8 cellular contexts compared by ENCODE assay signal in genomic region chr11:119101759-119102423, GRCh38. TPM values are rescaled to one million over a fixed set of nuclear protein-coding genes. Genes with fewer than 3 reads are reported as not detected.
DNase-seq lines count a peak whose midpoint lies in the region; ATAC-seq, FAIRE-seq and TF ChIP-seq lines count a peak whose summit lies in the region.

DPAGT1 (minus strand) TSS chr11:119101853; CDS start chr11:119101655, 198 bp downstream.

- peak within 1 kb of the TSS; percentile 88 to 99 (median 98) for H3K4me3 Mint-ChIP-seq in CD8-positive, alpha-beta memory T cell
- H3K4me3 Mint-ChIP-seq in endodermal cell, result peak within 1 kb of the TSS; percentile 87

- H3K4me2 ChIP-seq in mesenchymal stem cell (ENCODE audit: low read length, poor library complexity, severe bottlenecking), result peak within 1 kb of the TSS; percentile 79

- H4K91ac ChIP-seq in mesenchymal stem cell (ENCODE audit: low read length), result peak within 1 kb of the TSS; percentile 9

- H3K27me3 Mint-ChIP-seq in CD8-positive, alpha-beta memory T cell, result no peaks in the 10 kb centered on the region
- peaks cover 5% of the 10 kb centered on the region for H3K27me3 Mint-ChIP-seq in endodermal cell (ENCODE audit: insufficient read depth)

- peak within 1 kb of the TSS; percentile 95 for H3K27ac ChIP-seq in CD8-positive, alpha-beta memory T cell (ENCODE audit: low read depth, low read length)
- peak within 1 kb of the TSS; percentile 85 for H3K27ac ChIP-seq in endodermal cell (ENCODE audit: low read depth, low read length)
- peak within 1 kb of the TSS; percentile 84 for H3K27ac ChIP-seq in mesenchymal stem cell (ENCODE audit: low read length, poor library complexity, severe bottlenecking)

- peaks cover 0 to 35% (median 14%) of the 10 kb centered on the region in 3 donors for H3K36me3 Mint-ChIP-seq in CD8-positive, alpha-beta memory T cell
- peaks cover 25% of the 10 kb centered on the region for H3K36me3 Mint-ChIP-seq in endodermal cell (ENCODE audit: low read depth)

- no peak for TF ChIP-seq CTCF in endodermal cell (conservative IDR thresholded peaks at IDR 0.05)

- H2BK5ac ChIP-seq in mesenchymal stem cell (ENCODE audit: low read depth, low read length, poor library complexity, severe bottlenecking), result peak within 1 kb of the TSS; percentile 67

- peak; percentile 73 for FAIRE-seq in HTR-8/SVneo (lab: Jason Lieb, UNC)

- H3K4me3 ChIP-seq in CD8-positive, alpha-beta memory T cell (ENCODE audit: low read length), result peak within 1 kb of the TSS; percentile 97
- H3K4me3 ChIP-seq in NT2/D1 (ENCODE audit: insufficient read length, low read depth), result peak within 1 kb of the TSS; percentile 78
- peak within 1 kb of the TSS; percentile 89 for H3K4me3 ChIP-seq in endodermal cell (ENCODE audit: low read length)
- H3K4me3 ChIP-seq in mesenchymal stem cell (ENCODE audit: insufficient read depth in 1 of 2, low read depth in 1 of 2, low read length in 2 of 2), result peak within 1 kb of the TSS; percentile 65 to 95

- peak within 1 kb of the TSS in 1 of 2 experiments; percentile 49 for H2BK12ac ChIP-seq in mesenchymal stem cell (ENCODE audit: low read length in 2 of 2)

- peak within 1 kb of the TSS; percentile 23 for H2AK5ac ChIP-seq in mesenchymal stem cell (ENCODE audit: low read length, severe bottlenecking)

- H3K14ac ChIP-seq in mesenchymal stem cell (ENCODE audit: low read length in 2 of 2), result peak within 1 kb of the TSS in 1 of 2 experiments; percentile 5

- peak within 1 kb of the TSS in 1 of 2 experiments; percentile 10 for H3K23ac ChIP-seq in mesenchymal stem cell (ENCODE audit: low read length in 2 of 2)

- H2BK15ac ChIP-seq in mesenchymal stem cell (ENCODE audit: low read depth, poor library complexity, severe bottlenecking), result peak within 1 kb of the TSS; percentile 8

- peaks cover 41 to 66% (median 61%) of the 10 kb centered on the region in 3 donors for H3K4me1 Mint-ChIP-seq in CD8-positive, alpha-beta memory T cell
- H3K4me1 Mint-ChIP-seq in endodermal cell, result peaks cover 30% of the 10 kb centered on the region

- H3K27me3 ChIP-seq in CD8-positive, alpha-beta memory T cell (ENCODE audit: insufficient read depth, low read length, poor library complexity, severe bottlenecking), result no peaks in the 10 kb centered on the region
- H3K27me3 ChIP-seq in NT2/D1 (ENCODE audit: insufficient read depth, insufficient read length) (no peaks in the 10 kb centered on the region), endodermal cell (ENCODE audit: control insufficient read depth, insufficient read depth, low read length, poor library complexity, severe bottlenecking) (no peaks in the 10 kb centered on the region), mesenchymal stem cell (ENCODE audit: control insufficient read depth in 1 of 2, insufficient read depth in 1 of 2, low read length in 2 of 2) (no peaks in the 10 kb centered on the region)

- peak; percentile 65 for ATAC-seq in GM21367 (IDR thresholded peaks at IDR 0.05; ENCODE audit: unreplicated experiment)

- no peaks in the 10 kb centered on the region for H3K9me3 Mint-ChIP-seq in CD8-positive, alpha-beta memory T cell
- no peaks in the 10 kb centered on the region for H3K9me3 Mint-ChIP-seq in endodermal cell

- CTCF ChIA-PET in CD8-positive, alpha-beta memory T cell (lab: Charles Lee), result interaction anchor here (0.7 to 2.1 kb wide), 14 partner anchors 9 to 219 kb away, joined by 3 to 10 read pairs (median 3); partner anchors contain the start of genes CBL, HINFP, HMBS and VPS11

- DNase-seq in CD8-positive, alpha-beta memory T cell, result peak; percentile 73 to 88 (median 82)
- DNase-seq in HTR-8/SVneo (ENCODE audit: insufficient read length, low spot score) (peak; percentile 80), NT2/D1 (ENCODE audit: low read depth, low spot score) (peak; percentile 97), endodermal cell (peak; percentile 97), mesenchymal stem cell (peak; percentile 98)
- DNase-seq in activated CD8-positive, alpha-beta memory T cell treated with anti-CD3 and anti-CD28 coated beads for 48 hours (ENCODE audit: low read depth in 2 of 3, low spot score in 2 of 3), result peak; percentile 60 to 76 (median 73)
- DNase-seq in stimulated activated CD8-positive, alpha-beta memory T cell treated with anti-CD3 and anti-CD28 coated beads, Interleukin-12 subunit alpha, Interleukin-12 subunit beta, amount 100 ng/mL, for 4 hours (ENCODE audit: low read depth), result peak; percentile 69

- peak within 1 kb of the TSS; percentile 46 for H2AFZ ChIP-seq in mesenchymal stem cell (ENCODE audit: low read depth, low read length)

- POLR2A ChIA-PET in CD8-positive, alpha-beta memory T cell (lab: Charles Lee), result interaction anchor here (0.6 to 2.3 kb wide), 16 partner anchors 9 to 1923 kb away, joined by 3 to 14 read pairs (median 4); partner anchors contain the start of genes HINFP, HMBS, RPS25 and SIDT2

- peaks cover 20% of the 10 kb centered on the region for H3K79me1 ChIP-seq in mesenchymal stem cell (replicated peaks; ENCODE audit: low read length, poor library complexity, severe bottlenecking)

- 0 to 1% methylated on average over 28 to 32 of the region's 32 CpGs for WGBS in endodermal cell (ENCODE audit: insufficient coverage in 1 of 2, insufficient read length in 1 of 2), 2 experiments
- WGBS in mesenchymal stem cell, result under 1% methylated on average over 27 of the region's 32 CpGs

- H3K9me3 ChIP-seq in CD8-positive, alpha-beta memory T cell (ENCODE audit: low read length), result no peaks in the 10 kb centered on the region
- H3K9me3 ChIP-seq in NT2/D1 (ENCODE audit: insufficient read depth, low read length) (no peaks in the 10 kb centered on the region), endodermal cell (ENCODE audit: control insufficient read depth, low read length) (no peaks in the 10 kb centered on the region), mesenchymal stem cell (ENCODE audit: control insufficient read depth, low read length) (no peaks in the 10 kb centered on the region)

- peak within 1 kb of the TSS; percentile 15 to 42 for H3K4ac ChIP-seq in mesenchymal stem cell (ENCODE audit: low read depth in 1 of 2, low read length in 2 of 2)

- peaks cover 5% of the 10 kb centered on the region for H3K36me3 ChIP-seq in CD8-positive, alpha-beta memory T cell (ENCODE audit: insufficient read depth, low read length)
- H3K36me3 ChIP-seq in NT2/D1 (ENCODE audit: insufficient read depth, insufficient read length, low read length) (peaks cover 23% of the 10 kb centered on the region), endodermal cell (ENCODE audit: control insufficient read depth, insufficient read depth, low read length) (peaks cover 20% of the 10 kb centered on the region), mesenchymal stem cell (ENCODE audit: control insufficient read depth in 1 of 2, insufficient read depth in 2 of 2, low read depth in 1 of 2, low read length in 2 of 2) (peaks cover 10 to 23% of the 10 kb centered on the region in 2 experiments)

- peak within 1 kb of the TSS; percentile 50 to 84 for H3K18ac ChIP-seq in mesenchymal stem cell (ENCODE audit: low read depth in 1 of 2, low read length in 2 of 2)

- H3K27ac Mint-ChIP-seq in CD8-positive, alpha-beta memory T cell, result peak within 1 kb of the TSS; percentile 93 to 100 (median 98)
- H3K27ac Mint-ChIP-seq in endodermal cell, result peak within 1 kb of the TSS; percentile 97

- no peak within 1 kb of the TSS for H2BK120ac ChIP-seq in mesenchymal stem cell (ENCODE audit: low read depth, low read length)

- H3K4me1 ChIP-seq in CD8-positive, alpha-beta memory T cell (ENCODE audit: insufficient read depth, low read length), result peaks cover 38% of the 10 kb centered on the region
- H3K4me1 ChIP-seq in NT2/D1 (ENCODE audit: insufficient read depth, insufficient read length) (peaks cover 10% of the 10 kb centered on the region), endodermal cell (ENCODE audit: control insufficient read depth, insufficient read depth, low read length) (peaks cover 5% of the 10 kb centered on the region), mesenchymal stem cell (ENCODE audit: control insufficient read depth, insufficient read depth, low read depth, low read length) (peaks cover 19% of the 10 kb centered on the region)

- peak within 1 kb of the TSS; percentile 36 for H4K8ac ChIP-seq in mesenchymal stem cell (ENCODE audit: low read length)

- peak within 1 kb of the TSS; percentile 92 for H3K9ac ChIP-seq in NT2/D1 (ENCODE audit: insufficient read length, low read depth)
- peak within 1 kb of the TSS; percentile 90 for H3K9ac ChIP-seq in endodermal cell (ENCODE audit: extremely low read depth, low read length, poor library complexity, severe bottlenecking)
- peak within 1 kb of the TSS; percentile 95 for H3K9ac ChIP-seq in mesenchymal stem cell (ENCODE audit: low read length)

RNA-seq across cellular contexts. Expression of gene DPAGT1, which starts in this region (rescaled TPM):
- 10 to 100 TPM; 69.7 to 78.6 TPM for total RNA-seq in CD8-positive, alpha-beta memory T cell
- 45.7 TPM for polyA plus RNA-seq in CD8-positive, alpha-beta memory T cell
- total RNA-seq in endodermal cell, result 10 to 100 TPM; 49.4 to 51.9 TPM
- polyA plus RNA-seq in endodermal cell (2013, experiment 1 of 2), result 58.1 TPM
- polyA plus RNA-seq in endodermal cell (2013, experiment 2 of 2), result 49.6 TPM
- 42.7 TPM for polyA plus RNA-seq in mesenchymal stem cell (2013, experiment 1 of 2)
- 37.9 TPM for polyA plus RNA-seq in mesenchymal stem cell (2013, experiment 2 of 2)

Comparison
In these comparisons a context has a peak if more than half of its experiments do, and no peak if none do; other contexts are left out.
1. Peak in every context shown above with its lines: DNase-seq, ATAC-seq, H3K4me3 ChIP-seq and H3K27ac ChIP-seq.